ENCODE assay signal across 28 cellular contexts in the genomic region with DNA sequence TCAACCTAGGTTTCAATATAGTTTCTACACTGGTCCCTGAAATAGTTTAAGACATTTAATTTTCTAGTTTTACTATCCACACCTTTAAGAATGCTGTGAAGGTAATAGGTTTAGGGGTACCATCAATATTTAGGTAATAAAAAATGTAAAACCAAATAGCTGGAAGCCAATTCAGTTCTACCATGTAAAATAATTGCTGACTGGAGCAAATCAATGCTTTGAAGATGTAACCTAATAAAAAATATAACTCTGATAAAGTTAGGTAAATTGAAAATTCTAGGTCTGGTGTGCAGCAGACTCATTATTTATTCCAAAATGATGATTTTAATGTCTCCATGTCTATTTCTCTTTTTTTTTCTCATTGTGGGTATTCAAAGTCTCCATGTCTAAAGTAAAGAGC. TPM values are rescaled to one million over a fixed set of nuclear protein-coding genes. Genes with fewer than 3 reads are reported as not detected.
"Had no signal": no experiment of that assay in that cellular context is flagged by ENCODE, and none has a peak within 500 bp of the region (broad histone marks: within the 10 kb centered on the region; RNA-seq: fewer than 3 reads in every experiment).

No MANE protein-coding gene starts in this region.

- H3K9me3 ChIP-seq: neutrophil, pancreas, psoas muscle, spleen, thoracic aorta, thyroid gland, tibial nerve, upper lobe of left lung, vagina had no signal

- ATAC-seq: naive thymus-derived CD8-positive, alpha-beta T cell; natural killer cell treated with Interleukin-12 subunit alpha and Interleukin-12 subunit beta and Interleukin-15 and Interleukin-18, amount 100 ng/mL, for 72 hours; pancreas; psoas muscle; right cardiac atrium; sciatic nerve; stimulated activated memory B cell treated with anti-CD40 and anti-IgM and Interleukin-4, amounts not matched to agents 10 μg/mL and 1 μg/mL and 100 μg/mL, for 72 hours; stimulated activated naive CD8-positive, alpha-beta T cell treated with anti-CD3 and anti-CD28 coated beads, Interleukin-15, amount 100 ng/mL, for 72 hours; stimulated activated naive CD8-positive, alpha-beta T cell treated with anti-CD3 and anti-CD28 coated beads, Interleukin-15, Interleukin-2, amounts not matched to agents 100 U/mL and 50 U/mL, for 24 hours had no signal

- DNase-seq: naive thymus-derived CD8-positive, alpha-beta T cell; nephron progenitor cell; nucleus accumbens; pancreas; psoas muscle; right cardiac atrium; spleen; stimulated activated CD4-positive, alpha-beta T cell treated with anti-CD3 and anti-CD28 coated beads, Interleukin-12 subunit alpha, Interleukin-12 subunit beta, amount 100 ng/mL, for 4 hours; stimulated activated CD4-positive, alpha-beta T cell treated with anti-CD3 and anti-CD28 coated beads, Interleukin-1b, Interleukin-23, amount 100 ng/mL, for 48 hours; stimulated activated CD4-positive, alpha-beta T cell treated with anti-CD3 and anti-CD28 coated beads, Interleukin-4, amount 100 ng/mL, for 1 hour; stimulated activated CD4-positive, alpha-beta T cell treated with anti-CD3 and anti-CD28 coated beads, Interleukin-4, amount 100 ng/mL, for 4 hours; stimulated activated CD8-positive, alpha-beta memory T cell treated with anti-CD3 and anti-CD28 coated beads, Interleukin-4, amount 100 ng/mL, for 48 hours; stimulated activated naive CD4-positive, alpha-beta T cell; stimulated activated naive CD8-positive, alpha-beta T cell treated with anti-CD3 and anti-CD28 coated beads, Interleukin-15, amount 100 ng/mL, for 72 hours; stimulated activated naive CD8-positive, alpha-beta T cell treated with anti-CD3 and anti-CD28 coated beads, Interleukin-15, Interleukin-2, amounts not matched to agents 100 U/mL and 50 U/mL, for 24 hours; thyroid gland; trophoblast cell; upper lobe of left lung had no signal

- H3K36me3 ChIP-seq: neutrophil, pancreas, spleen, thoracic aorta, thyroid gland, tibial nerve, upper lobe of left lung, vagina had no signal

- H3K4me3 ChIP-seq: pancreas, psoas muscle, skin epidermis, smooth muscle cell, spleen, thoracic aorta, thyroid gland, tibial nerve, upper lobe of left lung, vagina had no signal

- FAIRE-seq: pancreas, urothelium cell line had no signal

- H3K27ac ChIP-seq: neutrophil, pancreas, psoas muscle, skin epidermis, spleen, thoracic aorta, thyroid gland, upper lobe of left lung, vagina had no signal

- H3K4me1 ChIP-seq: pancreas, psoas muscle, upper lobe of left lung, vagina had no signal

- H3K27me3 ChIP-seq: neutrophil, pancreas, spleen, thyroid gland, tibial nerve, upper lobe of left lung, vagina had no signal

- H3K4me2 ChIP-seq: smooth muscle cell had no signal

RNA-seq across cellular contexts. Expression of gene CDH6, which starts 21.8 kb away (rescaled TPM):
- total RNA-seq: naive thymus-derived CD8-positive, alpha-beta T cell; natural killer cell treated with Interleukin-12 subunit alpha and Interleukin-12 subunit beta and Interleukin-15 and Interleukin-18, amount 100 ng/mL, for 72 hours had no signal
- polyA plus RNA-seq: naive thymus-derived CD8-positive, alpha-beta T cell had no signal
